Comparison of ENCODE assay signal across 14 cellular contexts in genomic region chr6:40881501-40881900, GRCh38.
"Had no signal": no experiment of that assay in that cellular context is flagged by ENCODE, and none has a peak within 500 bp of the region (broad histone marks: within the 10 kb centered on the region; RNA-seq: fewer than 3 reads in every experiment).

No MANE protein-coding gene starts in this region.

- ATAC-seq: activated CD4-positive, alpha-beta T cell treated with anti-CD3 and anti-CD28 coated beads for 36 hours; gastroesophageal sphincter; right cardiac atrium had no signal

- H3K36me3 ChIP-seq: colonic mucosa, gastroesophageal sphincter, prostate gland had no signal

- H3K4me3 ChIP-seq: colonic mucosa, gastroesophageal sphincter, lung, prostate gland, skin epidermis had no signal

- H3K27ac ChIP-seq: colonic mucosa, gastroesophageal sphincter, prostate gland, skin epidermis had no signal

- H3K4me1 ChIP-seq: colonic mucosa, gastroesophageal sphincter, prostate gland had no signal

- H3K27me3 ChIP-seq: colonic mucosa, gastroesophageal sphincter had no signal

- H3K9me3 ChIP-seq: colonic mucosa, prostate gland had no signal

- DNase-seq: activated CD4-positive, alpha-beta T cell treated with anti-CD3 and anti-CD28 coated beads for 36 hours; activated naive CD8-positive, alpha-beta T cell treated with anti-CD3 and anti-CD28 coated beads for 36 hours; amygdala; central memory CD4-positive, alpha-beta T cell; colonic mucosa; right cardiac atrium; stimulated activated CD4-positive, alpha-beta T cell treated with anti-CD3 and anti-CD28 coated beads, Interleukin-4, amount 100 ng/mL, for 24 hours; stimulated activated naive CD4-positive, alpha-beta T cell treated with Interleukin-2 at 50 U/mL for 16 hours; substantia nigra; trophoblast cell had no signal
